8 cellular contexts compared by ENCODE assay signal in the genomic region with DNA sequence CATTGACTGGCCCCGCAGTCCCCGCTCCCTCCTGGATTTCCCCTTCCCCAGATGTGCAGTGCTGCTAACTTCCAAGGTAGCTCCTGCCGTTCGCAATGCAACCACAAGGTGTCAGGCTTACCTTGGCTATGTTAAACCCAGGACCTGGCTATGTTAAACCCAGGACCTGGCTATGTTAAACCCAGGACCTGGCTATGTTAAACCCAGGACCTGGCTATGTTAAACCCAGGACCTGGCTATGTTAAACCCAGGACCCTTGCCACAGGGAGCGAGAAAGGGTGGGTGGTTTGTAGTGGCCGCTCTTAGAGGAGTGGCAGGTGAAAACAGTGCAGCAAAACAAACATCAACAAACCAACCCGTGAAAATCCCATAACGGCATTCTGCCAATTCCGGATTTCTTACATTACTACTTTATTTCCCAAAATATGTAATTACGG. TPM values are rescaled to one million over a fixed set of nuclear protein-coding genes. Genes with fewer than 3 reads are reported as not detected.
A peak's percentile ranks its signal among the peaks of the same experiment; 100 is the strongest.
DNase-seq lines count a peak whose midpoint lies in the region; ATAC-seq lines count a peak whose summit lies in the region.

No MANE protein-coding gene starts in this region.

- DNase-seq in NCI-H524 (lab: John Stamatoyannopoulos, UW): peak; percentile 10 to 76
- DNase-seq in NCI-H524 treated with DMSO at 0.1 percent for 48 hours (lab: John Stamatoyannopoulos, UW): no peak
- DNase-seq in NCI-H460 (ENCODE audit: extremely low read depth, low read depth): peak; percentile 49
- peak; percentile 63 to 64 for DNase-seq in activated CD4-positive, alpha-beta T cell treated with anti-CD3 and anti-CD28 coated beads, Interleukin-2, amount 50 U/mL, for 4 hours
- DNase-seq in ecto neural progenitor cell (ENCODE audit: low spot score): peak; percentile 84
- peak; percentile 55 to 66 for DNase-seq in memory B cell (ENCODE audit: low spot score in 2 of 2)
- peak; percentile 19 to 34 for DNase-seq in stimulated activated CD8-positive, alpha-beta memory T cell treated with anti-CD3 and anti-CD28 coated beads, Interleukin-2, amount 100 ng/mL, for 1 hour (ENCODE audit: low read depth in 2 of 2)

- peaks cover 25% of the 10 kb centered on the region for H3K27me3 Mint-ChIP-seq in memory B cell

- H3K9me3 Mint-ChIP-seq in memory B cell: no peaks in the 10 kb centered on the region

- no peak overlapping the region for H3K27ac Mint-ChIP-seq in memory B cell

- H3K36me3 Mint-ChIP-seq in memory B cell: no peaks in the 10 kb centered on the region

- no peak overlapping the region for H3K4me3 Mint-ChIP-seq in memory B cell

- peaks cover 13% of the 10 kb centered on the region for H3K4me1 Mint-ChIP-seq in memory B cell

- peak; percentile 58 for ATAC-seq in HG02884 (IDR thresholded peaks at IDR 0.05; ENCODE audit: unreplicated experiment)
- peak; percentile 55 for ATAC-seq in memory B cell (ENCODE audit: low read depth)

RNA-seq across cellular contexts. Expression of a gene that starts 2.9 kb away (rescaled TPM):
- 0.02 and 0.29 TPM in 2 replicates for total RNA-seq in NCI-H460 (2014; rRNA removed; shearing (Covaris generic))
- polyA plus RNA-seq in NCI-H460 (2014; cell fraction: nucleus; rRNA removed): not detected in 2 replicates

RNA-seq across cellular contexts. Expression of a gene that starts 17.1 kb away (rescaled TPM):
- total RNA-seq in NCI-H460 (2014; rRNA removed; shearing (Covaris generic)): 0.05 and 0.06 TPM in 2 replicates
- polyA plus RNA-seq in NCI-H460 (2014; cell fraction: nucleus; rRNA removed): 0.07 TPM in 1 of 2 replicates, not detected in the other
